Comparison of ENCODE assay signal across 8 cellular contexts in genomic region chr5:136132557-136133415, GRCh38. TPM values are rescaled to one million over a fixed set of nuclear protein-coding genes. Genes with fewer than 3 reads are reported as not detected.
DNase-seq lines count a peak whose midpoint lies in the region; ATAC-seq and TF ChIP-seq lines count a peak whose summit lies in the region.

SMAD5 (plus strand) TSS chr5:136132845; CDS start chr5:136153761, 20,916 bp downstream.

- H3K4me1 Mint-ChIP-seq in activated naive CD8-positive, alpha-beta T cell treated with anti-CD3 and anti-CD28 coated beads, Interleukin-2, amount 50 U/mL, for 24 hours = peaks cover 25% of the 10 kb centered on the region

- peaks cover 35% of the 10 kb centered on the region for H3K79me2 ChIP-seq in parathyroid adenoma

- peak; percentile 96 for ATAC-seq in HG02588 (IDR thresholded peaks at IDR 0.05; ENCODE audit: unreplicated experiment)
- peak; percentile 86 for ATAC-seq in activated naive CD8-positive, alpha-beta T cell treated with anti-CD3 and anti-CD28 coated beads, Interleukin-2, amount 50 U/mL, for 24 hours

- H3K4me3 Mint-ChIP-seq in activated naive CD8-positive, alpha-beta T cell treated with anti-CD3 and anti-CD28 coated beads, Interleukin-2, amount 50 U/mL, for 24 hours = peak within 1 kb of the TSS; percentile 83

- H3K36me3 ChIP-seq in cardiac muscle cell (no peaks in the 10 kb centered on the region), parathyroid adenoma (ENCODE audit: control insufficient read depth, insufficient read depth, low read length) (no peaks in the 10 kb centered on the region), tibial artery (peaks cover 0 to 4% (median 0%) of the 10 kb centered on the region in 3 donors)

- intact Hi-C loops in tibial artery (cut with DNase I; ENCODE audit: low total_unique reads) = loop anchor here (5.0 to 10.0 kb wide), 2 partner anchors 50 to 62 kb away; partner anchors contain the start of gene SMIM32

- H3K27ac Mint-ChIP-seq in activated naive CD8-positive, alpha-beta T cell treated with anti-CD3 and anti-CD28 coated beads, Interleukin-2, amount 50 U/mL, for 24 hours = peak within 1 kb of the TSS; percentile 81

- peaks cover 18% of the 10 kb centered on the region for H3K4me1 ChIP-seq in cardiac muscle cell (ENCODE audit: low read depth)
- H3K4me1 ChIP-seq in parathyroid adenoma = peaks cover 4% of the 10 kb centered on the region
- peaks cover 0 to 67% (median 31%) of the 10 kb centered on the region in 4 donors for H3K4me1 ChIP-seq in tibial artery

- H3K4me3 ChIP-seq in GM12864 (ENCODE audit: low read depth, low read length) = peak within 1 kb of the TSS; percentile 94
- H3K4me3 ChIP-seq in cardiac muscle cell = peak within 1 kb of the TSS; percentile 73
- H3K4me3 ChIP-seq in parathyroid adenoma (ENCODE audit: low read depth, low read length) = peak within 1 kb of the TSS; percentile 89
- peak within 1 kb of the TSS; percentile 64 to 85 for H3K4me3 ChIP-seq in tibial artery

- peak within 1 kb of the TSS; percentile 72 for H2AFZ ChIP-seq in parathyroid adenoma

- H3K27me3 Mint-ChIP-seq in activated naive CD8-positive, alpha-beta T cell treated with anti-CD3 and anti-CD28 coated beads, Interleukin-2, amount 50 U/mL, for 24 hours = peaks cover 42% of the 10 kb centered on the region

- H3K9me3 ChIP-seq in cardiac muscle cell (ENCODE audit: low read depth) (no peaks in the 10 kb centered on the region), parathyroid adenoma (ENCODE audit: control insufficient read depth, low read length) (no peaks in the 10 kb centered on the region), tibial artery (no peaks in the 10 kb centered on the region)

- no peaks in the 10 kb centered on the region for H3K36me3 Mint-ChIP-seq in activated naive CD8-positive, alpha-beta T cell treated with anti-CD3 and anti-CD28 coated beads, Interleukin-2, amount 50 U/mL, for 24 hours (ENCODE audit: low read depth)

- H3K4me2 ChIP-seq in parathyroid adenoma (ENCODE audit: low read length) = peak within 1 kb of the TSS; percentile 94

- H3K9ac ChIP-seq in parathyroid adenoma = peak within 1 kb of the TSS; percentile 84

- no peak for TF ChIP-seq CTCF in GM12864 (IDR thresholded peaks at IDR 0.05; ENCODE audit: low read depth, low read length, missing control alignments)
- no peak for TF ChIP-seq CTCF in cardiac muscle cell (IDR thresholded peaks at IDR 0.05; ENCODE audit: low read depth, low read length)
- TF ChIP-seq CTCF in parathyroid adenoma (IDR thresholded peaks at IDR 0.05) = no peak
- no peak for TF ChIP-seq CTCF in tibial artery (IDR thresholded peaks at IDR 0.05)

- H3K27me3 ChIP-seq in cardiac muscle cell = no peaks in the 10 kb centered on the region
- no peaks in the 10 kb centered on the region for H3K27me3 ChIP-seq in parathyroid adenoma (ENCODE audit: control insufficient read depth, insufficient read depth, low read length)
- H3K27me3 ChIP-seq in tibial artery = no peaks in the 10 kb centered on the region

- H3K27ac ChIP-seq in cardiac muscle cell (peak within 1 kb of the TSS; percentile 98), parathyroid adenoma (peak within 1 kb of the TSS; percentile 85), tibial artery (peak within 1 kb of the TSS; percentile 90 to 95)

- H3K9me3 Mint-ChIP-seq in activated naive CD8-positive, alpha-beta T cell treated with anti-CD3 and anti-CD28 coated beads, Interleukin-2, amount 50 U/mL, for 24 hours = no peaks in the 10 kb centered on the region

- DNase-seq in GM12864 (ENCODE audit: low read depth) = peak; percentile 68
- peak; percentile 85 for DNase-seq in NCI-H1092 (lab: John Stamatoyannopoulos, UW)
- peak; percentile 93 for DNase-seq in SW480 (ENCODE audit: low spot score)
- peak; percentile 83 for DNase-seq in activated naive CD8-positive, alpha-beta T cell treated with anti-CD3 and anti-CD28 coated beads, Interleukin-2, amount 50 U/mL, for 24 hours
- peak; percentile 97 to 98 for DNase-seq in cardiac muscle cell (ENCODE audit: low read depth in 1 of 2, low spot score in 1 of 2)
- peak; percentile 94 to 98 for DNase-seq in tibial artery

RNA-seq across cellular contexts. Expression of gene SMAD5, which starts in this region (rescaled TPM):
- total RNA-seq in cardiac muscle cell = 38.2 and 130 TPM in 2 replicates
- 25.7 and 36.8 TPM in 2 replicates for polyA plus RNA-seq in cardiac muscle cell

Comparison
In these comparisons a context has a peak if more than half of its experiments do, and no peak if none do; other contexts are left out.
1. Peak in every context shown above with its lines: DNase-seq, ATAC-seq, H3K4me3 ChIP-seq and H3K27ac ChIP-seq.